ENCODE assay signal across 21 cellular contexts in genomic region chr6:73325656-73326055, GRCh38. TPM values are rescaled to one million over a fixed set of nuclear protein-coding genes. Genes with fewer than 3 reads are reported as not detected.
DNase-seq lines count a peak whose midpoint lies in the region; ATAC-seq and FAIRE-seq lines count a peak whose summit lies in the region.
"Had no signal": no experiment of that assay in that cellular context is flagged by ENCODE, and none has a peak within 500 bp of the region (broad histone marks: within the 10 kb centered on the region; RNA-seq: fewer than 3 reads in every experiment).

No MANE protein-coding gene starts in this region.

- no peak for ATAC-seq in HG03139 (IDR thresholded peaks at IDR 0.05; ENCODE audit: unreplicated experiment)

- DNase-seq in DMS53 (lab: John Stamatoyannopoulos, UW) = peak; percentile 28
- no peak for DNase-seq in DMS53 treated with DMSO at 0.1 percent for 48 hours (lab: John Stamatoyannopoulos, UW; ENCODE audit: unreplicated experiment)
- peak; percentile 13 for DNase-seq in RCC 7860 (ENCODE audit: low spot score)
- peak; percentile 13 for DNase-seq in iris pigment epithelial cell (ENCODE audit: low read depth)
- peak; percentile 54 for DNase-seq in renal cortical epithelial cell (ENCODE audit: low read depth)
- DNase-seq in NCI-H1105 treated with DMSO at 0.1 percent for 48 hours (lab: John Stamatoyannopoulos, UW) = no peak
- DNase-seq in occipital lobe (lab: John Stamatoyannopoulos, UW) = no peak
- DNase-seq: Calu3; CD4-positive, alpha-beta memory T cell; DMS 273 treated with DMSO at 0.1 percent for 48 hours; DMS79; GDM1; HCEC 1CT; IMR-90 had no signal

- FAIRE-seq in RCC 7860 (lab: Jason Lieb, UNC) = no peak
- FAIRE-seq: A549, GM12892, H54, HTR-8/SVneo had no signal

RNA-seq across cellular contexts. Expression of gene DPPA5, which starts 28.4 kb away (rescaled TPM):
- not detected in 2 replicates for total RNA-seq in renal cortical epithelial cell
- total RNA-seq in occipital lobe = not detected
- total RNA-seq: Calu3; CD4-positive, alpha-beta memory T cell; Daoy; IMR-90 had no signal

RNA-seq across cellular contexts. Expression of gene KHDC3L, which starts 36.8 kb away (rescaled TPM):
- total RNA-seq in renal cortical epithelial cell = not detected in 2 replicates
- total RNA-seq in occipital lobe = not detected
- total RNA-seq: Calu3; CD4-positive, alpha-beta memory T cell; Daoy; GM23338; IMR-90 had no signal

RNA-seq across cellular contexts. Expression of gene OOEP, which starts 44.0 kb away (rescaled TPM):
- total RNA-seq in renal cortical epithelial cell (not detected in 2 replicates), occipital lobe (not detected)
- total RNA-seq: CD4-positive, alpha-beta memory T cell; Daoy; GM23338; IMR-90 had no signal

Comparison
In these comparisons a context has a peak if more than half of its experiments do, and no peak if none do; other contexts are left out.
1. DNase-seq: peak in DMS53 (single experiment), RCC 7860 (single experiment), iris pigment epithelial cell (single experiment) and renal cortical epithelial cell (single experiment); none in DMS53 treated with DMSO at 0.1 percent for 48 hours (single experiment), NCI-H1105 treated with DMSO at 0.1 percent for 48 hours (single experiment) and occipital lobe (single experiment).